ENCODE assay signal across 16 cellular contexts in genomic region chr2:69959425-69959824, GRCh38. TPM values are rescaled to one million over a fixed set of nuclear protein-coding genes. Genes with fewer than 3 reads are reported as not detected.
DNase-seq lines count a peak whose midpoint lies in the region; ATAC-seq, FAIRE-seq and TF ChIP-seq lines count a peak whose summit lies in the region.
"Had no signal": no experiment of that assay in that cellular context is flagged by ENCODE, and none has a peak within 500 bp of the region (broad histone marks: within the 10 kb centered on the region; RNA-seq: fewer than 3 reads in every experiment).

No MANE protein-coding gene starts in this region.

- H3K36me3 Mint-ChIP-seq in activated T-cell treated with anti-CD3 and anti-CD28 coated beads, Interleukin-2, amount 50 U/mL, for 24 hours (ENCODE audit: low read depth), result no peaks in the 10 kb centered on the region
- no peaks in the 10 kb centered on the region for H3K36me3 Mint-ChIP-seq in activated T-cell treated with anti-CD3 and anti-CD28 coated beads, Interleukin-2, amount 50 U/mL, for 72 hours (ENCODE audit: insufficient read depth in 2 of 2)
- no peaks in the 10 kb centered on the region for H3K36me3 Mint-ChIP-seq in effector memory CD8-positive, alpha-beta T cell (ENCODE audit: insufficient read depth)
- H3K36me3 Mint-ChIP-seq: CD14-positive monocyte; CD4-positive, alpha-beta memory T cell had no signal

- no peaks in the 10 kb centered on the region for H3K9me3 Mint-ChIP-seq in activated T-cell treated with anti-CD3 and anti-CD28 coated beads, Interleukin-2, amount 50 U/mL, for 24 hours
- no peaks in the 10 kb centered on the region for H3K9me3 Mint-ChIP-seq in activated T-cell treated with anti-CD3 and anti-CD28 coated beads, Interleukin-2, amount 50 U/mL, for 72 hours
- no peaks in the 10 kb centered on the region for H3K9me3 Mint-ChIP-seq in effector memory CD8-positive, alpha-beta T cell
- H3K9me3 Mint-ChIP-seq: CD4-positive, alpha-beta memory T cell; H9 had no signal

- no peak overlapping the region for H3K27ac Mint-ChIP-seq in activated T-cell treated with anti-CD3 and anti-CD28 coated beads, Interleukin-2, amount 50 U/mL, for 24 hours
- no peak overlapping the region for H3K27ac Mint-ChIP-seq in activated T-cell treated with anti-CD3 and anti-CD28 coated beads, Interleukin-2, amount 50 U/mL, for 72 hours
- H3K27ac Mint-ChIP-seq in effector memory CD8-positive, alpha-beta T cell, result peak overlapping the region; percentile 29 to 62
- H3K27ac Mint-ChIP-seq: H9 had no signal

- H3K4me3 Mint-ChIP-seq in activated T-cell treated with anti-CD3 and anti-CD28 coated beads, Interleukin-2, amount 50 U/mL, for 24 hours, result no peak overlapping the region
- no peak overlapping the region for H3K4me3 Mint-ChIP-seq in activated T-cell treated with anti-CD3 and anti-CD28 coated beads, Interleukin-2, amount 50 U/mL, for 72 hours
- no peak overlapping the region for H3K4me3 Mint-ChIP-seq in effector memory CD8-positive, alpha-beta T cell
- H3K4me3 Mint-ChIP-seq: CD14-positive monocyte; CD4-positive, alpha-beta memory T cell; H9 had no signal

- peak; percentile 40 for FAIRE-seq in urothelium cell line (lab: Jason Lieb, UNC)
- FAIRE-seq: GM12892, H1 had no signal

- ATAC-seq in activated T-cell treated with anti-CD3 and anti-CD28 coated beads, Interleukin-2, amount 50 U/mL, for 72 hours (replicated peaks in 1 of 2), result no peak
- no peak for ATAC-seq in effector memory CD8-positive, alpha-beta T cell (replicated peaks)
- no peak for ATAC-seq in SK-N-SH treated with all-trans-retinoic acid at 6 μM for 48 hours
- no peak for ATAC-seq in HG03097 (IDR thresholded peaks at IDR 0.05; ENCODE audit: low FRiP score, unreplicated experiment)

- DNase-seq in activated T-cell treated with anti-CD3 and anti-CD28 coated beads, Interleukin-2, amount 50 U/mL, for 24 hours, result peak; percentile 13
- no peak for DNase-seq in activated T-cell treated with anti-CD3 and anti-CD28 coated beads, Interleukin-2, amount 50 U/mL, for 72 hours
- no peak for DNase-seq in effector memory CD8-positive, alpha-beta T cell
- peak; percentile 59 for DNase-seq in mesenteric fat pad (ENCODE audit: low spot score)
- DNase-seq in urothelium cell line (ENCODE audit: low spot score), result no peak
- DNase-seq: 8988T; CD4-positive, alpha-beta memory T cell; DMS153; DMS79; GDM1 had no signal

- no peaks in the 10 kb centered on the region for H3K27me3 Mint-ChIP-seq in activated T-cell treated with anti-CD3 and anti-CD28 coated beads, Interleukin-2, amount 50 U/mL, for 24 hours
- H3K27me3 Mint-ChIP-seq in activated T-cell treated with anti-CD3 and anti-CD28 coated beads, Interleukin-2, amount 50 U/mL, for 72 hours (ENCODE audit: low read depth), result peaks cover 4% of the 10 kb centered on the region
- H3K27me3 Mint-ChIP-seq in effector memory CD8-positive, alpha-beta T cell, result peaks cover 9 to 12% of the 10 kb centered on the region in 2 donors

- H3K4me1 Mint-ChIP-seq in activated T-cell treated with anti-CD3 and anti-CD28 coated beads, Interleukin-2, amount 50 U/mL, for 24 hours (ENCODE audit: low read depth), result peaks cover 2% of the 10 kb centered on the region
- H3K4me1 Mint-ChIP-seq in activated T-cell treated with anti-CD3 and anti-CD28 coated beads, Interleukin-2, amount 50 U/mL, for 72 hours (ENCODE audit: low read depth), result peaks cover 7% of the 10 kb centered on the region
- H3K4me1 Mint-ChIP-seq in effector memory CD8-positive, alpha-beta T cell (ENCODE audit: low read depth in 2 of 2), result peaks cover 4 to 6% of the 10 kb centered on the region in 2 donors

TF ChIP-seq in SK-N-SH treated with all-trans-retinoic acid at 6 μM for 48 hours, 23 proteins besides CTCF, POLR2A, EP300 and RAD21:
- TF ChIP-seq GLIS3 (CRISPR knock-in tag; IDR thresholded peaks at IDR 0.05) (no peak), PPARA (CRISPR knock-in tag; IDR thresholded peaks at IDR 0.05; ENCODE audit: borderline replicate concordance) (no peak)

RNA-seq across cellular contexts. Expression of gene ASPRV1, which starts 2.0 kb away (rescaled TPM):
- 1 to 10 TPM; 1.0 to 2.0 TPM for total RNA-seq in activated T-cell treated with anti-CD3 and anti-CD28 coated beads, Interleukin-2, amount 50 U/mL, for 72 hours
- total RNA-seq in mesenteric fat pad, result 1.1 TPM

RNA-seq across cellular contexts. Expression of gene MXD1, which starts 44.5 kb away (rescaled TPM):
- 10 to 100 TPM; 14.3 to 40.0 TPM for total RNA-seq in activated T-cell treated with anti-CD3 and anti-CD28 coated beads, Interleukin-2, amount 50 U/mL, for 72 hours
- total RNA-seq in mesenteric fat pad, result 35.1 TPM

Comparison
In these comparisons a context has a peak if more than half of its experiments do, and no peak if none do; other contexts are left out.
1. DNase-seq: peak in activated T-cell treated with anti-CD3 and anti-CD28 coated beads, Interleukin-2, amount 50 U/mL, for 24 hours (single experiment) and mesenteric fat pad (single experiment); none in activated T-cell treated with anti-CD3 and anti-CD28 coated beads, Interleukin-2, amount 50 U/mL, for 72 hours (0 of 2), effector memory CD8-positive, alpha-beta T cell (0 of 3) and urothelium cell line (single experiment).
2. H3K27ac Mint-ChIP-seq: peak in effector memory CD8-positive, alpha-beta T cell (2 of 2); none in activated T-cell treated with anti-CD3 and anti-CD28 coated beads, Interleukin-2, amount 50 U/mL, for 24 hours (single experiment) and activated T-cell treated with anti-CD3 and anti-CD28 coated beads, Interleukin-2, amount 50 U/mL, for 72 hours (single experiment).